In genomic region chr12:30088259-30088995, GRCh38 we compare ENCODE assay signal across 24 cellular contexts.
DNase-seq lines count a peak whose midpoint lies in the region; ATAC-seq and TF ChIP-seq lines count a peak whose summit lies in the region.
"Had no signal": no experiment of that assay in that cellular context is flagged by ENCODE, and none has a peak within 500 bp of the region (broad histone marks: within the 10 kb centered on the region; RNA-seq: fewer than 3 reads in every experiment).

No MANE protein-coding gene starts in this region.

- H3K36me3 ChIP-seq in hepatocyte (replicated peaks; ENCODE audit: insufficient read depth, low read depth) (no peaks in the 10 kb centered on the region), stomach smooth muscle (ENCODE audit: control insufficient read depth in 2 of 2, insufficient read depth in 2 of 2, low read length in 2 of 2) (no peaks in the 10 kb centered on the region)
- H3K36me3 ChIP-seq: HAP-1 had no signal

- no peaks in the 10 kb centered on the region for H3K4me1 ChIP-seq in hepatocyte (ENCODE audit: insufficient read depth)
- H3K4me1 ChIP-seq in stomach smooth muscle (ENCODE audit: control insufficient read depth, insufficient read depth, low read length): peaks cover 3% of the 10 kb centered on the region

- no peaks in the 10 kb centered on the region for H3K36me3 Mint-ChIP-seq in WTC11
- H3K36me3 Mint-ChIP-seq in activated T-helper 17 cell treated with anti-CD3 and anti-CD28 coated beads, Interleukin-2, amount 50 U/mL, for 72 hours (ENCODE audit: low read depth): no peaks in the 10 kb centered on the region
- H3K36me3 Mint-ChIP-seq: CD8-positive, alpha-beta memory T cell had no signal

- H3K9ac ChIP-seq in stomach smooth muscle (ENCODE audit: low read length in 2 of 2): no peak overlapping the region
- H3K9ac ChIP-seq: GM23248, KMS-11 had no signal

- CTCF ChIA-PET in WTC11 (lab: Charles Lee): no interaction called here

- H3K9me2 ChIP-seq in hepatocyte (replicated peaks; ENCODE audit: insufficient read depth): no peaks in the 10 kb centered on the region

- intact Hi-C loops in left ventricle myocardium superior (cut with micrococcal nuclease): no loop called here

- H3K27me3 ChIP-seq in hepatocyte (no peaks in the 10 kb centered on the region), stomach smooth muscle (ENCODE audit: control insufficient read depth in 1 of 2, insufficient read depth in 2 of 2, low read length in 2 of 2) (no peaks in the 10 kb centered on the region)

- POLR2A ChIA-PET in WTC11 (lab: Charles Lee): no interaction called here

- DNase-seq in DMS153 (lab: John Stamatoyannopoulos, UW) (peak; percentile 11), DMS153 treated with DMSO at 0.1 percent for 48 hours (lab: John Stamatoyannopoulos, UW; ENCODE audit: unreplicated experiment) (no peak), M059J (ENCODE audit: low read depth) (peak; percentile 13), hepatocyte (ENCODE audit: low spot score) (peak; percentile 12), WTC11 (ENCODE audit: low spot score) (no peak), left ventricle myocardium superior (no peak)
- DNase-seq: 8988T; Calu3; CD8-positive, alpha-beta memory T cell; DND-41; GM23248; IMR-90; NCI-H1694; NCI-H2081 treated with DMSO at 0.1 percent for 48 hours; NCI-H446 treated with DMSO at 0.1 percent for 48 hours; NCI-H526 treated with DMSO at 0.1 percent for 48 hours; SIG-M5; T-helper 1 cell had no signal

- no peak for ATAC-seq in WTC11
- no peak for ATAC-seq in activated T-helper 17 cell treated with anti-CD3 and anti-CD28 coated beads, Interleukin-2, amount 50 U/mL, for 72 hours (replicated peaks)
- ATAC-seq in left ventricle myocardium superior: no peak
- ATAC-seq: Panc1 had no signal

- H3K4me1 Mint-ChIP-seq in WTC11: peaks cover 2% of the 10 kb centered on the region; the same call in 1 of the 2 replicates
- H3K4me1 Mint-ChIP-seq in activated T-helper 17 cell treated with anti-CD3 and anti-CD28 coated beads, Interleukin-2, amount 50 U/mL, for 72 hours: no peaks in the 10 kb centered on the region
- H3K4me1 Mint-ChIP-seq: CD8-positive, alpha-beta memory T cell had no signal

- TF ChIP-seq CTCF in hepatocyte (IDR thresholded peaks at IDR 0.05; ENCODE audit: poor library complexity) (no peak), WTC11 (IDR thresholded peaks at IDR 0.05) (no peak)

- 32% methylated on average over 3 of the region's 3 CpGs for WGBS in hepatocyte (ENCODE audit: low lambda C conversion rate, missing lambda C conversion rate)

- no peaks in the 10 kb centered on the region for H3K9me3 Mint-ChIP-seq in WTC11
- H3K9me3 Mint-ChIP-seq in activated T-helper 17 cell treated with anti-CD3 and anti-CD28 coated beads, Interleukin-2, amount 50 U/mL, for 72 hours: peaks cover 8% of the 10 kb centered on the region

- no peak overlapping the region for H3K4me2 ChIP-seq in hepatocyte
- H3K4me2 ChIP-seq: KMS-11 had no signal

- H3K9me3 ChIP-seq in hepatocyte (ENCODE audit: low read depth): no peaks in the 10 kb centered on the region
- no peaks in the 10 kb centered on the region for H3K9me3 ChIP-seq in stomach smooth muscle (ENCODE audit: control insufficient read depth in 2 of 2, low read length in 2 of 2)
- H3K9me3 ChIP-seq: HAP-1 had no signal

- no peak overlapping the region for H3K27ac Mint-ChIP-seq in WTC11
- H3K27ac Mint-ChIP-seq in activated T-helper 17 cell treated with anti-CD3 and anti-CD28 coated beads, Interleukin-2, amount 50 U/mL, for 72 hours: no peak overlapping the region
- H3K27ac Mint-ChIP-seq: CD8-positive, alpha-beta memory T cell had no signal

- no peaks in the 10 kb centered on the region for H3K27me3 Mint-ChIP-seq in WTC11 (ENCODE audit: low read depth)
- no peaks in the 10 kb centered on the region for H3K27me3 Mint-ChIP-seq in activated T-helper 17 cell treated with anti-CD3 and anti-CD28 coated beads, Interleukin-2, amount 50 U/mL, for 72 hours
- H3K27me3 Mint-ChIP-seq: CD8-positive, alpha-beta memory T cell had no signal

- H3K4me3 Mint-ChIP-seq in WTC11: no peak overlapping the region
- H3K4me3 Mint-ChIP-seq in activated T-helper 17 cell treated with anti-CD3 and anti-CD28 coated beads, Interleukin-2, amount 50 U/mL, for 72 hours: no peak overlapping the region
- H3K4me3 Mint-ChIP-seq: CD8-positive, alpha-beta memory T cell had no signal

- H3K79me2 ChIP-seq in hepatocyte: no peaks in the 10 kb centered on the region

- peak overlapping the region; percentile 12 for H3K27ac ChIP-seq in hepatocyte
- peak overlapping the region; percentile 4 for H3K27ac ChIP-seq in stomach smooth muscle (ENCODE audit: low read length)
- H3K27ac ChIP-seq: C4-2B, GM23248, KMS-11 had no signal

- no peaks in the 10 kb centered on the region for H4K20me1 ChIP-seq in hepatocyte (ENCODE audit: insufficient read depth, poor library complexity, severe bottlenecking)

- no peak overlapping the region for H3K4me3 ChIP-seq in hepatocyte
- no peak overlapping the region for H3K4me3 ChIP-seq in stomach smooth muscle (ENCODE audit: low read length in 2 of 2)
- H3K4me3 ChIP-seq: GM23248, HAP-1 had no signal

- no peak overlapping the region for H2AFZ ChIP-seq in hepatocyte
- H2AFZ ChIP-seq: GM23248 had no signal

TF ChIP-seq in WTC11, 78 proteins besides CTCF, POLR2A, EP300 and RAD21:
- TF ChIP-seq SOX15 (CRISPR knock-in tag; IDR thresholded peaks at IDR 0.05) (no peak), E2F4 (CRISPR knock-in tag; IDR thresholded peaks at IDR 0.05; ENCODE audit: borderline replicate concordance, low read depth) (no peak), ZNF121 (CRISPR knock-in tag; IDR thresholded peaks at IDR 0.05) (no peak), SMAD4 (CRISPR knock-in tag; IDR thresholded peaks at IDR 0.05) (no peak)

Comparison
In these comparisons a context has a peak if more than half of its experiments do, and no peak if none do; other contexts are left out.
1. DNase-seq: peak in DMS153 (single experiment), M059J (single experiment) and hepatocyte (single experiment); none in DMS153 treated with DMSO at 0.1 percent for 48 hours (single experiment), WTC11 (single experiment) and left ventricle myocardium superior (single experiment).